In genomic region chr1:206704239-206704638, GRCh38 we compare ENCODE assay signal across 14 cellular contexts. TPM values are rescaled to one million over a fixed set of nuclear protein-coding genes. Genes with fewer than 3 reads are reported as not detected.
DNase-seq lines count a peak whose midpoint lies in the region; ATAC-seq and TF ChIP-seq lines count a peak whose summit lies in the region.
"Had no signal": no experiment of that assay in that cellular context is flagged by ENCODE, and none has a peak within 500 bp of the region (broad histone marks: within the 10 kb centered on the region; RNA-seq: fewer than 3 reads in every experiment).

No MANE protein-coding gene starts in this region.

- H3K9me2 ChIP-seq in MM.1S (replicated peaks; ENCODE audit: insufficient read depth, low read length), result no peaks in the 10 kb centered on the region

- no peak for ATAC-seq in activated T-cell treated with anti-CD3 and anti-CD28 coated beads, Interleukin-2, amount 50 U/mL, for 4 hours
- no peak for ATAC-seq in psoas muscle
- no peak for ATAC-seq in omental fat pad (ENCODE audit: low FRiP score)

- peaks cover 96% of the 10 kb centered on the region for H3K79me2 ChIP-seq in OCI-LY3 (ENCODE audit: low read length)
- peaks cover 97% of the 10 kb centered on the region for H3K79me2 ChIP-seq in MM.1S (ENCODE audit: low read length)

- H3K36me3 Mint-ChIP-seq in activated T-cell treated with anti-CD3 and anti-CD28 coated beads, Interleukin-2, amount 50 U/mL, for 4 hours (ENCODE audit: insufficient read depth), result peaks cover 8% of the 10 kb centered on the region

- H3K9ac ChIP-seq in OCI-LY3 (ENCODE audit: low read length) (no peak overlapping the region), MM.1S (ENCODE audit: low read length) (no peak overlapping the region)
- H3K9ac ChIP-seq: parathyroid adenoma had no signal

- no peaks in the 10 kb centered on the region for H3K9me3 Mint-ChIP-seq in activated T-cell treated with anti-CD3 and anti-CD28 coated beads, Interleukin-2, amount 50 U/mL, for 4 hours

- H3K27me3 ChIP-seq in OCI-LY3 (ENCODE audit: low read depth, low read length), result no peaks in the 10 kb centered on the region
- H3K27me3 ChIP-seq in psoas muscle (ENCODE audit: insufficient read depth in 3 of 3, low read length in 2 of 3), result no peaks in the 10 kb centered on the region
- H3K27me3 ChIP-seq in MM.1S (replicated peaks; ENCODE audit: insufficient read depth, low read length), result no peaks in the 10 kb centered on the region
- H3K27me3 ChIP-seq: MG63, SJSA1 had no signal

- H3K27me3 Mint-ChIP-seq in activated T-cell treated with anti-CD3 and anti-CD28 coated beads, Interleukin-2, amount 50 U/mL, for 4 hours (ENCODE audit: low read depth), result no peaks in the 10 kb centered on the region

- intact Hi-C loops in psoas muscle (cut with DNase I), result no loop called here

- TF ChIP-seq CTCF in OCI-LY3 (IDR thresholded peaks at IDR 0.05; ENCODE audit: low read depth, low read length) (no peak), psoas muscle (IDR thresholded peaks at IDR 0.05) (no peak), MM.1S (IDR thresholded peaks at IDR 0.05; ENCODE audit: low read length) (no peak), omental fat pad (IDR thresholded peaks at IDR 0.05) (no peak)

- H3K4me2 ChIP-seq in OCI-LY3 (ENCODE audit: low read length) (peak overlapping the region; percentile 60), MM.1S (ENCODE audit: low read depth, low read length) (no peak overlapping the region)

- H3K4me1 Mint-ChIP-seq in activated T-cell treated with anti-CD3 and anti-CD28 coated beads, Interleukin-2, amount 50 U/mL, for 4 hours (ENCODE audit: low read depth), result peaks cover 90% of the 10 kb centered on the region

- H4K20me1 ChIP-seq in OCI-LY3 (ENCODE audit: insufficient read depth, low read length) (peaks cover 98% of the 10 kb centered on the region), MM.1S (ENCODE audit: insufficient read depth, low read length) (peaks cover 28% of the 10 kb centered on the region)

- peak overlapping the region; percentile 49 for H3K4me3 Mint-ChIP-seq in activated T-cell treated with anti-CD3 and anti-CD28 coated beads, Interleukin-2, amount 50 U/mL, for 4 hours

- peaks cover 57% of the 10 kb centered on the region for H3K4me1 ChIP-seq in OCI-LY3 (ENCODE audit: low read length)
- peaks cover 100% of the 10 kb centered on the region for H3K4me1 ChIP-seq in psoas muscle
- H3K4me1 ChIP-seq in MM.1S (ENCODE audit: low read length), result peaks cover 32% of the 10 kb centered on the region

- DNase-seq in activated T-cell treated with anti-CD3 and anti-CD28 coated beads, Interleukin-2, amount 50 U/mL, for 4 hours, result no peak
- DNase-seq in activated T-cell treated with anti-CD3 and anti-CD28 coated beads, Interleukin-2, amount 50 U/mL, for 1 hour, result no peak
- DNase-seq in dermis microvascular lymphatic vessel endothelial cell (ENCODE audit: low read depth in 2 of 2) (peak; percentile 27 to 28), psoas muscle (no peak), MM.1S (no peak), omental fat pad (ENCODE audit: low spot score) (no peak), NCI-H1105 (lab: John Stamatoyannopoulos, UW) (no peak)
- DNase-seq: erythroblast, MG63, NCI-H2171 treated with DMSO at 0.1 percent for 48 hours, trophoblast cell had no signal

- WGBS in psoas muscle, 3 donors, result 75 to 77% (median 77%) methylated on average over 9 of the region's 9 CpGs

- no peaks in the 10 kb centered on the region for H3K9me3 ChIP-seq in OCI-LY3 (ENCODE audit: insufficient read depth, low read length)
- H3K9me3 ChIP-seq in psoas muscle, result no peaks in the 10 kb centered on the region
- no peaks in the 10 kb centered on the region for H3K9me3 ChIP-seq in MM.1S (replicated peaks; ENCODE audit: insufficient read depth, low read length)
- H3K9me3 ChIP-seq: MG63, SJSA1 had no signal

- peaks cover 3% of the 10 kb centered on the region for H3K36me3 ChIP-seq in OCI-LY3 (replicated peaks; ENCODE audit: low read depth, low read length)
- H3K36me3 ChIP-seq in psoas muscle (ENCODE audit: insufficient read depth in 1 of 2, low read depth in 1 of 2), result no peaks in the 10 kb centered on the region
- no peaks in the 10 kb centered on the region for H3K36me3 ChIP-seq in MM.1S (replicated peaks; ENCODE audit: insufficient read depth, low read length)

- peaks cover 10% of the 10 kb centered on the region; the same call in 1 of the 2 replicates for H3F3A ChIP-seq in MM.1S (ENCODE audit: insufficient read depth, low read length)

- no peak overlapping the region for H3K27ac ChIP-seq in OCI-LY3 (ENCODE audit: low read length)
- peak overlapping the region; percentile 73 for H3K27ac ChIP-seq in psoas muscle
- H3K27ac ChIP-seq in MM.1S (ENCODE audit: low read length), result no peak overlapping the region
- H3K27ac ChIP-seq: parathyroid adenoma, SJSA1 had no signal

- H2AFZ ChIP-seq in OCI-LY3 (ENCODE audit: low read depth, low read length) (no peak overlapping the region), MM.1S (ENCODE audit: low read length) (no peak overlapping the region)
- H2AFZ ChIP-seq: parathyroid adenoma had no signal

- H3K4me3 ChIP-seq in OCI-LY3 (ENCODE audit: low read length), result no peak overlapping the region
- no peak overlapping the region for H3K4me3 ChIP-seq in psoas muscle
- no peak overlapping the region for H3K4me3 ChIP-seq in MM.1S (ENCODE audit: low read length)
- H3K4me3 ChIP-seq: MG63, SJSA1 had no signal

RNA-seq across cellular contexts. Expression of gene MAPKAPK2, which starts 19.5 kb away (rescaled TPM):
- 100 to 1,000 TPM in 2 of 3 donors, 10 to 100 TPM in 1; 98.2 to 136 (median 135) TPM for total RNA-seq in activated T-cell treated with anti-CD3 and anti-CD28 coated beads, Interleukin-2, amount 50 U/mL, for 4 hours
- 27.0 and 46.1 TPM in 2 replicates for total RNA-seq in dermis microvascular lymphatic vessel endothelial cell
- total RNA-seq in psoas muscle, result 100 to 1,000 TPM in 3 of 4 donors, 10 to 100 TPM in 1; 89.4 to 198 (median 167) TPM
- polyA plus RNA-seq in psoas muscle, result 100 to 1,000 TPM; 108 to 191 (median 112) TPM
- 100 to 1,000 TPM in 1 of 4 donors, 10 to 100 TPM in 3; 52.0 to 151 (median 79.9) TPM for total RNA-seq in omental fat pad

Comparison
In these comparisons a context has a peak if more than half of its experiments do, and no peak if none do; other contexts are left out.
1. DNase-seq: peak in dermis microvascular lymphatic vessel endothelial cell (2 of 2); none in activated T-cell treated with anti-CD3 and anti-CD28 coated beads, Interleukin-2, amount 50 U/mL, for 4 hours (single experiment), activated T-cell treated with anti-CD3 and anti-CD28 coated beads, Interleukin-2, amount 50 U/mL, for 1 hour (single experiment), psoas muscle (0 of 2), MM.1S (single experiment), omental fat pad (single experiment) and NCI-H1105 (single experiment).